In the genomic region with DNA sequence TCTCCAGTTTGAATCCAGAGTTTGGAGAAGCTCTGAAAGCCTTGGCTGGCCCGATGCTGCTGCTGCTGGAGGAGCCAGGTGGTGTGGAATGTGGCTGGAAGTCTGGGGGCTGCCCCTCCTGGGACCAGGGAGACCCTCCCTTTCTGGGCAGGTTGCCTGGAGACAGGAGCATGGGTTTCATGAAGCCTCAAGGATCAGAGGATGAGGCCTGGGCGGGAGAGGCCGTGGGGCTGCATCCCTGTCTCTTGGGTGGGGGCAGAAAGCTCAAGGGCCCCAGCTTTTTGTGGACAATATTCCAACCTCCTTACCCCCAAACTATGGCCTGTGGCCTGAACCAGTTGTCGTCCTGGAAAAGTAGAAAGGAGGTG, we compare ENCODE assay signal across 1 cellular context.
TF ChIP-seq lines count a peak whose summit lies in the region.

No MANE protein-coding gene starts in this region.

TF ChIP-seq in H1, 55 proteins besides CTCF, POLR2A, EP300 and RAD21:
- TF ChIP-seq TAF1 (IDR thresholded peaks at IDR 0.05; ENCODE audit: low read depth, low read length), result no peak
- no peak for TF ChIP-seq NRF1 (IDR thresholded peaks at IDR 0.05; ENCODE audit: low read depth, low read length)
- no peak for TF ChIP-seq CREB1 (IDR thresholded peaks at IDR 0.05)
- no peak for TF ChIP-seq YY1 (IDR thresholded peaks at IDR 0.05; ENCODE audit: low read depth, low read length)
- TF ChIP-seq KDM1A (IDR thresholded peaks at IDR 0.05; ENCODE audit: borderline replicate concordance, low read length), result no peak
- TF ChIP-seq BACH1 (IDR thresholded peaks at IDR 0.05; ENCODE audit: low read length), result no peak
- no peak for TF ChIP-seq CEBPB (IDR thresholded peaks at IDR 0.05; ENCODE audit: low read depth, low read length)
- TF ChIP-seq SIN3A (conservative IDR thresholded peaks at IDR 0.05 in 1 of 2, IDR thresholded peaks at IDR 0.05 in 1 of 2; ENCODE audit: low read depth in 1 of 2, low read length in 2 of 2), result no peak
- TF ChIP-seq TBP (IDR thresholded peaks at IDR 0.05; ENCODE audit: low read depth, low read length), result no peak
- no peak for TF ChIP-seq GABPA (IDR thresholded peaks at IDR 0.05; ENCODE audit: borderline replicate concordance, insufficient read depth, low read length)
- TF ChIP-seq, protein P1, sequence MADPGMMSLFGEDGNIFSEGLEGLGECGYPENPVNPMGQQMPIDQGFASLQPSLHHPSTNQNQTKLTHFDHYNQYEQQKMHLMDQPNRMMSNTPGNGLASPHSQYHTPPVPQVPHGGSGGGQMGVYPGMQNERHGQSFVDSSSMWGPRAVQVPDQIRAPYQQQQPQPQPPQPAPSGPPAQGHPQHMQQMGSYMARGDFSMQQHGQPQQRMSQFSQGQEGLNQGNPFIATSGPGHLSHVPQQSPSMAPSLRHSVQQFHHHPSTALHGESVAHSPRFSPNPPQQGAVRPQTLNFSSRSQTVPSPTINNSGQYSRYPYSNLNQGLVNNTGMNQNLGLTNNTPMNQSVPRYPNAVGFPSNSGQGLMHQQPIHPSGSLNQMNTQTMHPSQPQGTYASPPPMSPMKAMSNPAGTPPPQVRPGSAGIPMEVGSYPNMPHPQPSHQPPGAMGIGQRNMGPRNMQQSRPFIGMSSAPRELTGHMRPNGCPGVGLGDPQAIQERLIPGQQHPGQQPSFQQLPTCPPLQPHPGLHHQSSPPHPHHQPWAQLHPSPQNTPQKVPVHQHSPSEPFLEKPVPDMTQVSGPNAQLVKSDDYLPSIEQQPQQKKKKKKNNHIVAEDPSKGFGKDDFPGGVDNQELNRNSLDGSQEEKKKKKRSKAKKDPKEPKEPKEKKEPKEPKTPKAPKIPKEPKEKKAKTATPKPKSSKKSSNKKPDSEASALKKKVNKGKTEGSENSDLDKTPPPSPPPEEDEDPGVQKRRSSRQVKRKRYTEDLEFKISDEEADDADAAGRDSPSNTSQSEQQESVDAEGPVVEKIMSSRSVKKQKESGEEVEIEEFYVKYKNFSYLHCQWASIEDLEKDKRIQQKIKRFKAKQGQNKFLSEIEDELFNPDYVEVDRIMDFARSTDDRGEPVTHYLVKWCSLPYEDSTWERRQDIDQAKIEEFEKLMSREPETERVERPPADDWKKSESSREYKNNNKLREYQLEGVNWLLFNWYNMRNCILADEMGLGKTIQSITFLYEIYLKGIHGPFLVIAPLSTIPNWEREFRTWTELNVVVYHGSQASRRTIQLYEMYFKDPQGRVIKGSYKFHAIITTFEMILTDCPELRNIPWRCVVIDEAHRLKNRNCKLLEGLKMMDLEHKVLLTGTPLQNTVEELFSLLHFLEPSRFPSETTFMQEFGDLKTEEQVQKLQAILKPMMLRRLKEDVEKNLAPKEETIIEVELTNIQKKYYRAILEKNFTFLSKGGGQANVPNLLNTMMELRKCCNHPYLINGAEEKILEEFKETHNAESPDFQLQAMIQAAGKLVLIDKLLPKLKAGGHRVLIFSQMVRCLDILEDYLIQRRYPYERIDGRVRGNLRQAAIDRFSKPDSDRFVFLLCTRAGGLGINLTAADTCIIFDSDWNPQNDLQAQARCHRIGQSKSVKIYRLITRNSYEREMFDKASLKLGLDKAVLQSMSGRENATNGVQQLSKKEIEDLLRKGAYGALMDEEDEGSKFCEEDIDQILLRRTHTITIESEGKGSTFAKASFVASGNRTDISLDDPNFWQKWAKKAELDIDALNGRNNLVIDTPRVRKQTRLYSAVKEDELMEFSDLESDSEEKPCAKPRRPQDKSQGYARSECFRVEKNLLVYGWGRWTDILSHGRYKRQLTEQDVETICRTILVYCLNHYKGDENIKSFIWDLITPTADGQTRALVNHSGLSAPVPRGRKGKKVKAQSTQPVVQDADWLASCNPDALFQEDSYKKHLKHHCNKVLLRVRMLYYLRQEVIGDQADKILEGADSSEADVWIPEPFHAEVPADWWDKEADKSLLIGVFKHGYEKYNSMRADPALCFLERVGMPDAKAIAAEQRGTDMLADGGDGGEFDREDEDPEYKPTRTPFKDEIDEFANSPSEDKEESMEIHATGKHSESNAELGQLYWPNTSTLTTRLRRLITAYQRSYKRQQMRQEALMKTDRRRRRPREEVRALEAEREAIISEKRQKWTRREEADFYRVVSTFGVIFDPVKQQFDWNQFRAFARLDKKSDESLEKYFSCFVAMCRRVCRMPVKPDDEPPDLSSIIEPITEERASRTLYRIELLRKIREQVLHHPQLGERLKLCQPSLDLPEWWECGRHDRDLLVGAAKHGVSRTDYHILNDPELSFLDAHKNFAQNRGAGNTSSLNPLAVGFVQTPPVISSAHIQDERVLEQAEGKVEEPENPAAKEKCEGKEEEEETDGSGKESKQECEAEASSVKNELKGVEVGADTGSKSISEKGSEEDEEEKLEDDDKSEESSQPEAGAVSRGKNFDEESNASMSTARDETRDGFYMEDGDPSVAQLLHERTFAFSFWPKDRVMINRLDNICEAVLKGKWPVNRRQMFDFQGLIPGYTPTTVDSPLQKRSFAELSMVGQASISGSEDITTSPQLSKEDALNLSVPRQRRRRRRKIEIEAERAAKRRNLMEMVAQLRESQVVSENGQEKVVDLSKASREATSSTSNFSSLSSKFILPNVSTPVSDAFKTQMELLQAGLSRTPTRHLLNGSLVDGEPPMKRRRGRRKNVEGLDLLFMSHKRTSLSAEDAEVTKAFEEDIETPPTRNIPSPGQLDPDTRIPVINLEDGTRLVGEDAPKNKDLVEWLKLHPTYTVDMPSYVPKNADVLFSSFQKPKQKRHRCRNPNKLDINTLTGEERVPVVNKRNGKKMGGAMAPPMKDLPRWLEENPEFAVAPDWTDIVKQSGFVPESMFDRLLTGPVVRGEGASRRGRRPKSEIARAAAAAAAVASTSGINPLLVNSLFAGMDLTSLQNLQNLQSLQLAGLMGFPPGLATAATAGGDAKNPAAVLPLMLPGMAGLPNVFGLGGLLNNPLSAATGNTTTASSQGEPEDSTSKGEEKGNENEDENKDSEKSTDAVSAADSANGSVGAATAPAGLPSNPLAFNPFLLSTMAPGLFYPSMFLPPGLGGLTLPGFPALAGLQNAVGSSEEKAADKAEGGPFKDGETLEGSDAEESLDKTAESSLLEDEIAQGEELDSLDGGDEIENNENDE (IDR thresholded peaks at IDR 0.05; ENCODE audit: insufficient replicate concordance, low read length), result no peak
